In genomic region chr9:6054280-6055099, GRCh38 we compare ENCODE assay signal across 8 cellular contexts. TPM values are rescaled to one million over a fixed set of nuclear protein-coding genes. Genes with fewer than 3 reads are reported as not detected.
DNase-seq lines count a peak whose midpoint lies in the region; ATAC-seq and TF ChIP-seq lines count a peak whose summit lies in the region.

No MANE protein-coding gene starts in this region.

- peaks cover 4% of the 10 kb centered on the region; the same call in 2 of the 3 replicates for H3K9me3 Mint-ChIP-seq in GM23338
- H3K9me3 Mint-ChIP-seq in chondrocyte (ENCODE audit: low read depth), result peaks cover 5% of the 10 kb centered on the region

- H2AFZ ChIP-seq in GM23338, result 0 out of 2 replicates have a peak overlapping the region, but pooled peaks have one; percentile 2

- no peaks in the 10 kb centered on the region for H3K27me3 ChIP-seq in GM23338 (ENCODE audit: insufficient read depth)

- H3K27me3 Mint-ChIP-seq in GM23338 (ENCODE audit: insufficient read depth, low read depth, poor library complexity) (no peaks in the 10 kb centered on the region), chondrocyte (ENCODE audit: low read depth) (peaks cover 28% of the 10 kb centered on the region)

- H3K4me3 Mint-ChIP-seq in GM23338 (no peak overlapping the region), chondrocyte (ENCODE audit: unreplicated experiment) (no peak overlapping the region)

- no peaks in the 10 kb centered on the region for H3K9me2 ChIP-seq in GM23338 (ENCODE audit: insufficient read depth)

- no peak overlapping the region for H3K4me3 ChIP-seq in GM23338

- no peaks in the 10 kb centered on the region for H3F3A ChIP-seq in GM23338 (replicated peaks; ENCODE audit: low read depth)

- no peaks in the 10 kb centered on the region for H3K79me2 ChIP-seq in GM23338 (replicated peaks; ENCODE audit: insufficient read depth)

- peak; percentile 82 to 93 for TF ChIP-seq CTCF in GM23338 (conservative IDR thresholded peaks at IDR 0.05; ENCODE audit: low read depth in 2 of 2)
- TF ChIP-seq CTCF in chondrocyte (IDR thresholded peaks at IDR 0.05), result peak; percentile 84

- ATAC-seq in GM23338, result peak; percentile 96
- ATAC-seq in left lobe of liver, result peak; percentile 96
- no peak for ATAC-seq in HG03442 (IDR thresholded peaks at IDR 0.05; ENCODE audit: unreplicated experiment)

- H3K36me3 Mint-ChIP-seq in GM23338 (ENCODE audit: low read depth) (0 out of 3 replicates have a peak, but pooled peaks cover 3% of the 10 kb centered on the region), chondrocyte (ENCODE audit: low read depth) (peaks cover 2% of the 10 kb centered on the region)

- no peaks in the 10 kb centered on the region for H3K36me3 ChIP-seq in GM23338 (ENCODE audit: insufficient read depth)

- H3K4me1 Mint-ChIP-seq in GM23338, result peaks cover 8% of the 10 kb centered on the region
- no peaks in the 10 kb centered on the region for H3K4me1 Mint-ChIP-seq in chondrocyte (ENCODE audit: low read depth)

- peaks cover 9% of the 10 kb centered on the region for H3K4me1 ChIP-seq in GM23338 (ENCODE audit: insufficient read depth)

- no peaks in the 10 kb centered on the region for H4K20me1 ChIP-seq in GM23338 (replicated peaks; ENCODE audit: insufficient read depth)

- no peak overlapping the region for H3K4me2 ChIP-seq in GM23338

- H3K27ac ChIP-seq in GM23338 (ENCODE audit: low read depth), result no peak overlapping the region

- no peak overlapping the region for H3K27ac Mint-ChIP-seq in GM23338
- H3K27ac Mint-ChIP-seq in chondrocyte (ENCODE audit: unreplicated experiment), result no peak overlapping the region

- DNase-seq in CMK (ENCODE audit: low read depth) (peak; percentile 77), GM23338 (ENCODE audit: low spot score) (peak; percentile 95), NCI-H2196 (lab: John Stamatoyannopoulos, UW; ENCODE audit: unreplicated experiment) (peak; percentile 93), chondrocyte (ENCODE audit: low spot score) (no peak), left lobe of liver (ENCODE audit: low spot score) (peak; percentile 65)
- DNase-seq in activated CD4-positive, CD25-positive, alpha-beta regulatory T cell treated with anti-CD3 and anti-CD28 coated beads, Interleukin-2, amount 50 U/mL, for 16 hours (ENCODE audit: low read depth, low spot score), result peak; percentile 36
- DNase-seq in stimulated activated CD4-positive, alpha-beta T cell treated with anti-CD3 and anti-CD28 coated beads, TNF-alpha, amount 100 ng/mL, for 24 hours (ENCODE audit: low read depth in 3 of 3), result peak; percentile 33 to 47 (median 34)

TF ChIP-seq in GM23338, 12 proteins besides CTCF, POLR2A, EP300 and RAD21:
- TF ChIP-seq ZNF331 (CRISPR knock-in tag; IDR thresholded peaks at IDR 0.05; ENCODE audit: low read depth) (no peak), STAT1 (IDR thresholded peaks at IDR 0.05; ENCODE audit: unreplicated experiment) (no peak), ZNF462 (CRISPR knock-in tag; IDR thresholded peaks at IDR 0.05) (no peak), CREB1 (CRISPR knock-in tag; IDR thresholded peaks at IDR 0.05; ENCODE audit: low read depth) (no peak), POLR2AphosphoS5 (IDR thresholded peaks at IDR 0.05; ENCODE audit: low read depth) (no peak), EZH2phosphoT487 (IDR thresholded peaks at IDR 0.05; ENCODE audit: unreplicated experiment) (no peak), NANOG (IDR thresholded peaks at IDR 0.05; ENCODE audit: borderline replicate concordance) (no peak), JUNB (IDR thresholded peaks at IDR 0.05; ENCODE audit: unreplicated experiment) (no peak), EZH2 (IDR thresholded peaks at IDR 0.05; ENCODE audit: low read depth, unreplicated experiment) (no peak)

RNA-seq across cellular contexts. Expression of gene RANBP6, which starts 39.1 kb away (rescaled TPM):
- total RNA-seq in GM23338 (2014; rRNA removed; shearing (Covaris generic)), result 23.6 and 26.4 TPM in 2 replicates
- polyA plus RNA-seq in GM23338 (2016; fragmentation: Nextera tagmentation; extraction: Ambion mirVana), result 6.6 and 9.4 TPM in 2 replicates
- total RNA-seq in chondrocyte (14.4 to 21.5 TPM (median 16.4 TPM) in 3 replicates), left lobe of liver (8.0 TPM)
